ENCODE assay signal across 18 cellular contexts in genomic region chr5:128826290-128826689, GRCh38.
DNase-seq lines count a peak whose midpoint lies in the region; ATAC-seq, FAIRE-seq and TF ChIP-seq lines count a peak whose summit lies in the region.
"Had no signal": no experiment of that assay in that cellular context is flagged by ENCODE, and none has a peak within 500 bp of the region (broad histone marks: within the 10 kb centered on the region; RNA-seq: fewer than 3 reads in every experiment).

No MANE protein-coding gene starts in this region.

- POLR2A ChIA-PET in A673 (lab: Charles Lee; ENCODE audit: low non-redundant PET) (no interaction called here), endothelial cell of umbilical vein (lab: Charles Lee) (no interaction called here)

- BruUV-seq in A673 (replicated peaks; lab: Mats Ljungman, UMichigan) (no TSS peak), endothelial cell of umbilical vein (replicated peaks; lab: Mats Ljungman, UMichigan) (TSS peak; percentile 100)

- no peak for ATAC-seq in GM19035 (IDR thresholded peaks at IDR 0.05; ENCODE audit: unreplicated experiment)
- ATAC-seq: CD8-positive, alpha-beta T cell had no signal

- peak; percentile 9 for DNase-seq in A673 (ENCODE audit: low spot score)
- peak; percentile 5 for DNase-seq in HS-5 (ENCODE audit: low read depth)
- no peak for DNase-seq in endothelial cell of umbilical vein (ENCODE audit: low read depth, low spot score)
- peak; percentile 9 for DNase-seq in left kidney (ENCODE audit: low read depth, low spot score)
- no peak for DNase-seq in RKO (ENCODE audit: low spot score)
- DNase-seq in RCC 7860 (ENCODE audit: low spot score): no peak
- DNase-seq: CD8-positive, alpha-beta T cell; DMS79 treated with DMSO at 0.1 percent for 48 hours; H7; MM.1S; NCI-H1092 treated with DMSO at 0.1 percent for 48 hours; NCI-H146; NCI-H2029 treated with DMSO at 0.1 percent for 48 hours; NCI-H446 treated with DMSO at 0.1 percent for 48 hours had no signal

- intact Hi-C loops in A673 (cut with micrococcal nuclease; ENCODE audit: unreplicated experiment) (no loop called here), endothelial cell of umbilical vein (cut with micrococcal nuclease) (loop anchor here (1.0 to 10.0 kb wide), 4 partner anchors 53 to 951 kb away; partner anchors contain the start of gene FBN2)

- no peaks in the 10 kb centered on the region for H3K9me1 ChIP-seq in endothelial cell of umbilical vein (replicated peaks; ENCODE audit: control insufficient read depth, extremely low read depth, insufficient read depth, low read length)

- TF ChIP-seq CTCF in A673 (conservative IDR thresholded peaks at IDR 0.05; ENCODE audit: low read depth, low read length): no peak
- no peak for TF ChIP-seq CTCF in endothelial cell of umbilical vein (IDR thresholded peaks at IDR 0.05; ENCODE audit: extremely low read depth in 1 of 2, insufficient read depth in 1 of 2, low read depth in 1 of 2, low read length in 2 of 2)

- H3K4me2 ChIP-seq in endothelial cell of umbilical vein (ENCODE audit: insufficient read depth, low read length): no peak overlapping the region
- H3K4me2 ChIP-seq: BLaER1 had no signal

- H4K20me1 ChIP-seq in endothelial cell of umbilical vein (replicated peaks; ENCODE audit: control insufficient read depth, extremely low read depth, insufficient read depth, low read length): no peaks in the 10 kb centered on the region
- H4K20me1 ChIP-seq: BLaER1 had no signal

- no peaks in the 10 kb centered on the region for H3K79me2 ChIP-seq in endothelial cell of umbilical vein (ENCODE audit: control insufficient read depth, insufficient read depth, low read length)

- H3K4me3 ChIP-seq in A673 (ENCODE audit: low read depth, low read length, poor library complexity, severe bottlenecking) (no peak overlapping the region), endothelial cell of umbilical vein (replicated peaks in 1 of 3; ENCODE audit: insufficient read depth in 1 of 3, low read depth in 1 of 3, low read length in 3 of 3) (no peak overlapping the region)
- H3K4me3 ChIP-seq: BLaER1 had no signal

- no peak overlapping the region for H3K9ac ChIP-seq in endothelial cell of umbilical vein (replicated peaks; ENCODE audit: extremely low read depth, insufficient read depth, low read length)
- H3K9ac ChIP-seq: BLaER1 had no signal

- H3K9me3 ChIP-seq in A673 (ENCODE audit: low read depth, low read length, poor library complexity, severe bottlenecking): no peaks in the 10 kb centered on the region
- H3K9me3 ChIP-seq in endothelial cell of umbilical vein (replicated peaks; ENCODE audit: control insufficient read depth, insufficient read depth, low read length): no peaks in the 10 kb centered on the region
- H3K9me3 ChIP-seq: BLaER1 had no signal

- peak; percentile 75 for TF ChIP-seq POLR2A in endothelial cell of umbilical vein (IDR thresholded peaks at IDR 0.05; ENCODE audit: low read depth, low read length)

- FAIRE-seq in endothelial cell of umbilical vein (lab: Jason Lieb, UNC): no peak
- FAIRE-seq in RCC 7860 (lab: Jason Lieb, UNC): no peak
- FAIRE-seq: HTR-8/SVneo had no signal

- dilution Hi-C loops in endothelial cell of umbilical vein (cut with MboI; ENCODE audit: extremely low pct_ligation_motif_present, low sequenced_read_pairs): no loop called here

- no peaks in the 10 kb centered on the region for H3K36me3 ChIP-seq in A673 (ENCODE audit: insufficient read depth, low read length, poor library complexity, severe bottlenecking)
- H3K36me3 ChIP-seq in endothelial cell of umbilical vein (ENCODE audit: control insufficient read depth in 2 of 2, extremely low read depth in 1 of 2, insufficient read depth in 2 of 2, low read length in 2 of 2): no peaks in the 10 kb centered on the region
- H3K36me3 ChIP-seq: BLaER1 had no signal

- CTCF ChIA-PET in A673 (lab: Charles Lee) (no interaction called here), endothelial cell of umbilical vein (lab: Charles Lee) (no interaction called here)

- H2AFZ ChIP-seq in endothelial cell of umbilical vein (ENCODE audit: low read depth, low read length): no peak overlapping the region

- H3K27ac ChIP-seq in A673 (ENCODE audit: low read depth, low read length, poor library complexity, severe bottlenecking) (no peak overlapping the region), endothelial cell of umbilical vein (ENCODE audit: insufficient read depth, low read depth, low read length) (peak overlapping the region; percentile 35)
- H3K27ac ChIP-seq: BLaER1, HL-60 had no signal

- H3K27me3 ChIP-seq in A673 (replicated peaks; ENCODE audit: insufficient read depth, low read depth, low read length, poor library complexity) (no peaks in the 10 kb centered on the region), endothelial cell of umbilical vein (ENCODE audit: control insufficient read depth in 2 of 2, insufficient read depth in 2 of 2, low read length in 2 of 2) (no peaks in the 10 kb centered on the region)
- H3K27me3 ChIP-seq: BLaER1 had no signal

- H3K4me1 ChIP-seq in A673 (ENCODE audit: insufficient read depth, low read length, poor library complexity, severe bottlenecking) (no peaks in the 10 kb centered on the region), endothelial cell of umbilical vein (ENCODE audit: control insufficient read depth, extremely low read depth, insufficient read depth, low read length) (peaks cover 26% of the 10 kb centered on the region)
- H3K4me1 ChIP-seq: BLaER1 had no signal

TF ChIP-seq in endothelial cell of umbilical vein, 7 proteins besides CTCF, POLR2A, EP300 and RAD21:
- TF ChIP-seq EZH2 (IDR thresholded peaks at IDR 0.05; ENCODE audit: borderline replicate concordance, low read depth, low read length, severe bottlenecking) (no peak), POLR2AphosphoS5 (IDR thresholded peaks at IDR 0.05; ENCODE audit: insufficient read depth, low read depth, low read length) (peak; percentile 50)
TF ChIP-seq in endothelial cell of umbilical vein: peak in this region for 1.

Comparison
In these comparisons a context has a peak if more than half of its experiments do, and no peak if none do; other contexts are left out.
1. DNase-seq: peak in A673 (single experiment), HS-5 (single experiment) and left kidney (single experiment); none in endothelial cell of umbilical vein (single experiment), RKO (single experiment) and RCC 7860 (single experiment).